ENCODE assay signal across 9 cellular contexts in genomic region chr20:38790210-38791053, GRCh38. TPM values are rescaled to one million over a fixed set of nuclear protein-coding genes. Genes with fewer than 3 reads are reported as not detected.
A peak's percentile ranks its signal among the peaks of the same experiment; 100 is the strongest.
DNase-seq lines count a peak whose midpoint lies in the region; ATAC-seq and TF ChIP-seq lines count a peak whose summit lies in the region.
"Had no signal": no experiment of that assay in that cellular context is flagged by ENCODE, and none has a peak within 500 bp of the region (broad histone marks: within the 10 kb centered on the region; RNA-seq: fewer than 3 reads in every experiment).

No MANE protein-coding gene starts in this region.

- H3K27ac ChIP-seq in AG04450 (ENCODE audit: low read depth, low read length) (no peak overlapping the region), suprapubic skin (no peak overlapping the region)

- TF ChIP-seq CTCF in AG04450 (IDR thresholded peaks at IDR 0.05; ENCODE audit: low read depth, low read length) (peak; percentile 22; the same call in 1 of the 2 replicates), GM12874 (IDR thresholded peaks at IDR 0.05; ENCODE audit: insufficient read depth, low read depth, low read length) (peak; percentile 79), suprapubic skin (IDR thresholded peaks at IDR 0.05) (peak; percentile 3 to 38)

- H3K27me3 ChIP-seq in AG04450 (ENCODE audit: control insufficient read depth, insufficient read depth, low read length) (peaks cover 3% of the 10 kb centered on the region), suprapubic skin (no peaks in the 10 kb centered on the region)

- H3K4me3 ChIP-seq in AG04450 (ENCODE audit: low read depth, low read length) (no peak overlapping the region), suprapubic skin (no peak overlapping the region)

- POLR2A ChIA-PET in AG04450 (lab: Yijun Ruan, JAX): no interaction called here

- no peaks in the 10 kb centered on the region for H3K36me3 ChIP-seq in suprapubic skin

- CTCF ChIA-PET in AG04450 (lab: Charles Lee): no interaction called here

- no peaks in the 10 kb centered on the region for H3K4me1 ChIP-seq in suprapubic skin

- no peak for ATAC-seq in GM21576 (IDR thresholded peaks at IDR 0.05; ENCODE audit: unreplicated experiment)
- ATAC-seq: effector memory CD8-positive, alpha-beta T cell had no signal

- no peak for TF ChIP-seq POLR2A in suprapubic skin (IDR thresholded peaks at IDR 0.05)

- DNase-seq in AG04450 (ENCODE audit: low read depth, low spot score) (no peak), NCI-H526 (lab: John Stamatoyannopoulos, UW) (peak; percentile 26 to 80), inferior parietal cortex (ENCODE audit: extremely low spot score) (peak; percentile 34), suprapubic skin (ENCODE audit: low spot score in 2 of 2) (no peak), NCI-H187 treated with DMSO at 0.1 percent for 48 hours (lab: John Stamatoyannopoulos, UW) (no peak)
- peak; percentile 8 for DNase-seq in activated T-helper 9 cell treated with anti-CD3 and anti-CD28 coated beads, Interleukin-2, amount 50 U/mL, for 16 hours (ENCODE audit: low read depth)

- H3K9me3 ChIP-seq in AG04450 (ENCODE audit: control insufficient read depth, insufficient read depth, low read length) (peaks cover 2% of the 10 kb centered on the region; the same call in 1 of the 2 replicates), suprapubic skin (no peaks in the 10 kb centered on the region)

- 29% methylated on average over 14 of the region's 15 CpGs for WGBS in suprapubic skin

- TF ChIP-seq EP300 in suprapubic skin (IDR thresholded peaks at IDR 0.05): no peak

RNA-seq across cellular contexts. Expression of gene PPP1R16B, which starts 15.1 kb away (rescaled TPM):
- polyA plus RNA-seq in AG04450 (2011; rRNA removed): not detected in 2 replicates
- polyA minus RNA-seq in AG04450 (2011; rRNA and poly(A)+ RNA removed): not detected in 2 replicates
- total RNA-seq in suprapubic skin: 1 to 10 TPM in 3 of 4 donors, under 1 TPM in 1; 0.87 to 5.6 (median 3.6) TPM

RNA-seq across cellular contexts. Expression of gene ACTR5, which starts 42.2 kb away (rescaled TPM):
- 6.0 and 6.1 TPM in 2 replicates for polyA plus RNA-seq in AG04450 (2011; rRNA removed)
- 5.3 TPM in 2 replicates for polyA minus RNA-seq in AG04450 (2011; rRNA and poly(A)+ RNA removed)
- 10 to 100 TPM in 3 of 4 donors, 1 to 10 TPM in 1; 8.9 to 15.0 (median 12.2) TPM for total RNA-seq in suprapubic skin

Comparison
In these comparisons a context has a peak if more than half of its experiments do, and no peak if none do; other contexts are left out.
1. DNase-seq: peak in NCI-H526 (2 of 2), activated T-helper 9 cell treated with anti-CD3 and anti-CD28 coated beads, Interleukin-2, amount 50 U/mL, for 16 hours (single experiment) and inferior parietal cortex (single experiment); none in AG04450 (single experiment), suprapubic skin (0 of 2) and NCI-H187 treated with DMSO at 0.1 percent for 48 hours (single experiment).
2. CTCF ChIP-seq: peak in every context shown above with its lines; median percentile 79 in GM12874; 22 in AG04450; 20 in suprapubic skin.